ENCODE assay signal across 8 cellular contexts in the genomic region with DNA sequence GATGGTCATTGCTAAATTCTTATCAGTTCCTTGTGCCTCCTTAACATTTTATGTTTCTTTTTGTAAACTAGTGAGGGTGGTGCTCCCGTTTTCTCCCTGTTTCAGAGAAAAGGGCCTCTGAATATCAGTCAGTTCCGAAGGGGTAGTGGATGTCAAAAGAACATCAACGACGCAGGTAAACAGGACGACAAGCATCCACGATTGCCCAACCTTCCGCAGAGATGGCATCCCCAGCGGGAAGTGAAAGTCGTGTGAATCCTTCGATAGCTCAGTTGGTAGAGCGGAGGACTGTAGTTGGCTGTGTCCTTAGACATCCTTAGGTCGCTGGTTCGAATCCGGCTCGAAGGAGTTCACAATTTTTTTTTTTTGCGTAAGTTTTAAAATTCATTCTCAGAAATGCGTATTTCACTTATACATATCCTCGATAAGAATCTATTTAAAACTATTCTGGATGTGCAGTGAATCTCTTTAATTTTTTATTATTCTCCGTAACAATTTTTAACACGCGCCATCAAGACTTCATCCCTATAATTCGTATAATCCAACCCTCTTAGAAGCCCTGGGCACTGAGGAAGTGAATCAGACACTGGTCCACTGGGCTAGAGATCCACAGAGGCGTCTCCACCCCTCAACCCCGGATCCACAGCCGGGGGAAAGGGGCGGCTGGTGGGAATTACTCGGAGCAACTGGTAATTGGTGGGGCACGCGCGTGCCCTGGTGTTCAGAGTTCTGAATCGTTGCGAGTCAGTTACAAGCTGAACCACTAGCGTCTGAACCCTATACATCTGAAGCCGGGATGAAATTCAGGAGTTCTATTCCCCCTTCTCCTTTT. TPM values are rescaled to one million over a fixed set of nuclear protein-coding genes. Genes with fewer than 3 reads are reported as not detected.
DNase-seq lines count a peak whose midpoint lies in the region; ATAC-seq, FAIRE-seq and TF ChIP-seq lines count a peak whose summit lies in the region.

No MANE protein-coding gene starts in this region.

- TF ChIP-seq CTCF in AG09309 (IDR thresholded peaks at IDR 0.05; ENCODE audit: control insufficient read depth, insufficient read depth, low read depth, low read length, missing control alignments) (peak; percentile 35), HepG2 (CRISPR knock-in tag; IDR thresholded peaks at IDR 0.05) (peak; percentile 5; the same call in 1 of the 2 replicates)

- peak overlapping the region; percentile 7 for H3K27ac ChIP-seq in HepG2 (ENCODE audit: extremely low read length, insufficient read depth, low read length)

- H3K27me3 Mint-ChIP-seq in activated CD4-positive, alpha-beta T cell treated with anti-CD3 and anti-CD28 coated beads, Interleukin-2, amount 10 ng/mL, durations not matched to agents 24 days and 14 days, result peaks cover 5% of the 10 kb centered on the region
- peaks cover 2% of the 10 kb centered on the region for H3K27me3 Mint-ChIP-seq in dendritic cell treated with granulocyte-macrophage colony-stimulating factor and Interleukin-4, amounts not matched to agents 40 ng/mL and 50 ng/mL, for 4 days

- no peaks in the 10 kb centered on the region for H3K9me3 Mint-ChIP-seq in activated CD4-positive, alpha-beta T cell treated with anti-CD3 and anti-CD28 coated beads, Interleukin-2, amount 10 ng/mL, durations not matched to agents 24 days and 14 days
- H3K9me3 Mint-ChIP-seq in dendritic cell treated with granulocyte-macrophage colony-stimulating factor and Interleukin-4, amounts not matched to agents 40 ng/mL and 50 ng/mL, for 4 days, result no peaks in the 10 kb centered on the region

- ATAC-seq in GM19035 (IDR thresholded peaks at IDR 0.05; ENCODE audit: unreplicated experiment) (peak; percentile 73), HG03469 (IDR thresholded peaks at IDR 0.05; ENCODE audit: unreplicated experiment) (peak; percentile 47), HepG2 (peak; percentile 35)

- TF ChIP-seq POLR2A in HepG2 (IDR thresholded peaks at IDR 0.05; ENCODE audit: insufficient read depth in 1 of 2, low read depth in 2 of 2, low read length in 2 of 2), result no peak

- no peaks in the 10 kb centered on the region; a peak in 1 of 5 replicates for H3K27me3 ChIP-seq in HepG2 (ENCODE audit: control insufficient read depth in 1 of 2, insufficient read depth in 2 of 2, low read length in 2 of 2)

- 0 out of 4 replicates have a peak, but pooled peaks of 1 of the 2 experiments have one; percentile 5 for TF ChIP-seq EP300 in HepG2 (IDR thresholded peaks at IDR 0.05; ENCODE audit: low read depth in 2 of 2, low read length in 2 of 2)
- TF ChIP-seq EP300 in HepG2 (CRISPR knock-in tag; IDR thresholded peaks at IDR 0.05; ENCODE audit: borderline replicate concordance), result peak; percentile 48; the same call in 1 of the 2 replicates

- no peaks in the 10 kb centered on the region for H4K20me1 ChIP-seq in HepG2 (ENCODE audit: insufficient read depth, low read length)

- peak overlapping the region; percentile 53 for H3K9ac ChIP-seq in HepG2 (ENCODE audit: insufficient read depth, low read depth, low read length)

- BruUV-seq in HepG2 (replicated peaks; lab: Mats Ljungman, UMichigan), result no TSS peak

- H2AFZ ChIP-seq in HepG2 (ENCODE audit: low read length), result peak overlapping the region; percentile 84

- in situ Hi-C loops in HepG2 (cut with HindIII; ENCODE audit: extremely low pct_ligation_motif_present, low pct_unique_long_range_greater_than_20kb), result no loop called here

- intact Hi-C loops in activated CD4-positive, alpha-beta T cell treated with anti-CD3 and anti-CD28 coated beads, Interleukin-2, amount 10 ng/mL, durations not matched to agents 24 days and 14 days (cut with micrococcal nuclease), result loop anchor here (1.0 to 2.0 kb wide), 6 partner anchors 15 to 239 kb away; a partner anchor contains a TSS
- intact Hi-C loops in dendritic cell treated with granulocyte-macrophage colony-stimulating factor and Interleukin-4, amounts not matched to agents 40 ng/mL and 50 ng/mL, for 4 days (cut with micrococcal nuclease), result loop anchor here (2.0 kb wide), 1 partner anchor 14 kb away; no protein-coding TSS in a partner anchor
- intact Hi-C loops in HepG2 (cut with micrococcal nuclease; ENCODE audit: unreplicated experiment), result loop anchor here (1.0 to 5.0 kb wide), 3 partner anchors 15 to 1103 kb away; no protein-coding TSS in a partner anchor

- no peaks in the 10 kb centered on the region for H3K36me3 ChIP-seq in HepG2 (replicated peaks in 1 of 2; ENCODE audit: control insufficient read depth in 1 of 2, insufficient read depth in 2 of 2, low read length in 2 of 2)

- H3K36me3 Mint-ChIP-seq in activated CD4-positive, alpha-beta T cell treated with anti-CD3 and anti-CD28 coated beads, Interleukin-2, amount 10 ng/mL, durations not matched to agents 24 days and 14 days (ENCODE audit: low read depth), result peaks cover 2% of the 10 kb centered on the region
- H3K36me3 Mint-ChIP-seq in dendritic cell treated with granulocyte-macrophage colony-stimulating factor and Interleukin-4, amounts not matched to agents 40 ng/mL and 50 ng/mL, for 4 days (ENCODE audit: low read depth), result peaks cover 5% of the 10 kb centered on the region

- H3K4me3 Mint-ChIP-seq in activated CD4-positive, alpha-beta T cell treated with anti-CD3 and anti-CD28 coated beads, Interleukin-2, amount 10 ng/mL, durations not matched to agents 24 days and 14 days, result peak overlapping the region; percentile 88
- H3K4me3 Mint-ChIP-seq in dendritic cell treated with granulocyte-macrophage colony-stimulating factor and Interleukin-4, amounts not matched to agents 40 ng/mL and 50 ng/mL, for 4 days, result peak overlapping the region; percentile 80

- 37% methylated on average over 34 of the region's 34 CpGs for WGBS in HepG2 (ENCODE audit: low lambda C conversion rate)

- H3K4me1 ChIP-seq in HepG2 (ENCODE audit: insufficient read depth, low read length), result peaks cover 61% of the 10 kb centered on the region

- TF ChIP-seq RAD21 in HepG2 (CRISPR knock-in tag; IDR thresholded peaks at IDR 0.05), result no peak

- H3K4me2 ChIP-seq in HepG2 (ENCODE audit: low read depth, low read length), result peak overlapping the region; percentile 48

- CTCF ChIA-PET in HepG2 (lab: Yijun Ruan, JAX; ENCODE audit: low intra/inter-chr PET ratio, low total read pairs), result no interaction called here

- DNase-seq in AG09309 (ENCODE audit: low read depth) (no peak), NCI-H526 treated with DMSO at 0.1 percent for 48 hours (lab: John Stamatoyannopoulos, UW) (peak; percentile 81), HepG2 (ENCODE audit: low spot score) (peak; percentile 95)
- DNase-seq in activated CD4-positive, alpha-beta T cell treated with anti-CD3 and anti-CD28 coated beads, Interleukin-2, amount 10 ng/mL, durations not matched to agents 24 days and 14 days, result peak; percentile 99
- DNase-seq in stimulated activated CD4-positive, alpha-beta T cell treated with anti-CD3 and anti-CD28 coated beads, Interleukin-4, amount 100 ng/mL, for 1 hour, result peak; percentile 98

- peaks cover 32% of the 10 kb centered on the region for H3K4me1 Mint-ChIP-seq in activated CD4-positive, alpha-beta T cell treated with anti-CD3 and anti-CD28 coated beads, Interleukin-2, amount 10 ng/mL, durations not matched to agents 24 days and 14 days
- H3K4me1 Mint-ChIP-seq in dendritic cell treated with granulocyte-macrophage colony-stimulating factor and Interleukin-4, amounts not matched to agents 40 ng/mL and 50 ng/mL, for 4 days (ENCODE audit: low read depth), result peaks cover 24% of the 10 kb centered on the region

- no peaks in the 10 kb centered on the region for H3K79me2 ChIP-seq in HepG2 (ENCODE audit: insufficient read depth, low read length)

- H3K9me3 ChIP-seq in HepG2 (ENCODE audit: low read length), result no peaks in the 10 kb centered on the region

- FAIRE-seq in HepG2 (lab: Jason Lieb, UNC), result peak; percentile 71

- H3K4me3 ChIP-seq in AG09309 (ENCODE audit: control insufficient read depth, low read depth, low read length), result peak overlapping the region; percentile 52
- H3K4me3 ChIP-seq in HepG2 (replicated peaks in 1 of 3; ENCODE audit: insufficient read depth in 1 of 3, low read depth in 2 of 3, low read length in 3 of 3), result peak overlapping the region; percentile 55 to 85 (median 78)

- POLR2A ChIA-PET in HepG2 (lab: Yijun Ruan, JAX), result interaction anchor here (1.1 kb wide), 1 partner anchor 12 kb away, joined by 3 read pairs; no protein-coding TSS in a partner anchor

- peak overlapping the region; percentile 88 for H3K27ac Mint-ChIP-seq in activated CD4-positive, alpha-beta T cell treated with anti-CD3 and anti-CD28 coated beads, Interleukin-2, amount 10 ng/mL, durations not matched to agents 24 days and 14 days
- H3K27ac Mint-ChIP-seq in dendritic cell treated with granulocyte-macrophage colony-stimulating factor and Interleukin-4, amounts not matched to agents 40 ng/mL and 50 ng/mL, for 4 days, result peak overlapping the region; percentile 76

RNA-seq across cellular contexts. Expression of a gene that starts 27.9 kb away (rescaled TPM):
- total RNA-seq in activated CD4-positive, alpha-beta T cell treated with anti-CD3 and anti-CD28 coated beads, Interleukin-2, amount 10 ng/mL, durations not matched to agents 24 days and 14 days, result 31.9 and 32.1 TPM in 2 replicates
- 38.4 and 50.8 TPM in 2 replicates for total RNA-seq in HepG2 (2016; rRNA removed; fragmentation: Illumina TruSeq; extraction: Trizol)
- 6.2 and 6.4 TPM in 2 replicates for total RNA-seq in HepG2 (2016; cell fraction: cytosol; rRNA removed; fragmentation: Illumina TruSeq; extraction: Trizol; ENCODE audit: low read depth)
- total RNA-seq in HepG2 (2016; cell fraction: insoluble cytoplasmic fraction; rRNA removed; fragmentation: Illumina TruSeq; extraction: Trizol), result 39.5 and 50.0 TPM in 2 replicates
- total RNA-seq in HepG2 (2016; cell fraction: membrane; rRNA removed; fragmentation: Illumina TruSeq; extraction: Trizol), result 18.4 and 20.2 TPM in 2 replicates
- 17.8 and 18.7 TPM in 2 replicates for total RNA-seq in HepG2 (2016; cell fraction: nucleus; rRNA removed; fragmentation: Illumina TruSeq; extraction: Trizol)
- polyA plus RNA-seq in HepG2 (2011; rRNA removed), result 37.4 and 38.4 TPM in 2 replicates
- polyA plus RNA-seq in HepG2 (2011; cell fraction: cytosol; rRNA removed), result 33.8 and 41.1 TPM in 2 replicates
- 18.1 and 19.0 TPM in 2 replicates for polyA plus RNA-seq in HepG2 (2011; cell fraction: nucleus; rRNA removed)
- 15.8 and 17.3 TPM in 2 replicates for polyA plus RNA-seq in HepG2 (2012)
- 5.3 and 6.1 TPM in 2 replicates for polyA plus RNA-seq in HepG2 (2016; cell fraction: cytosol; fragmentation: Illumina TruSeq; extraction: Trizol; ENCODE audit: low read depth)
- 49.1 and 55.1 TPM in 2 replicates for polyA plus RNA-seq in HepG2 (2016; cell fraction: insoluble cytoplasmic fraction; fragmentation: Illumina TruSeq; extraction: Trizol; ENCODE audit: low read depth)
- 14.0 and 15.3 TPM in 2 replicates for polyA plus RNA-seq in HepG2 (2016; cell fraction: membrane; fragmentation: Illumina TruSeq; extraction: Trizol; ENCODE audit: low read depth)
- polyA plus RNA-seq in HepG2 (2016; cell fraction: nucleus; fragmentation: Illumina TruSeq; extraction: Trizol; ENCODE audit: insufficient read depth, low read depth), result 23.9 and 25.0 TPM in 2 replicates
- polyA minus RNA-seq in HepG2 (2011; rRNA and poly(A)+ RNA removed; ENCODE audit: low replicate concordance), result 20.6 and 39.2 TPM in 2 replicates
- polyA minus RNA-seq in HepG2 (2011; cell fraction: cytosol; rRNA and poly(A)+ RNA removed), result 13.6 and 14.0 TPM in 2 replicates
- 31.2 and 33.4 TPM in 2 replicates for polyA minus RNA-seq in HepG2 (2011; cell fraction: nucleus; rRNA and poly(A)+ RNA removed)

RNA-seq across cellular contexts. Expression of a gene that starts 30.7 kb away (rescaled TPM):
- 81.6 and 83.4 TPM in 2 replicates for total RNA-seq in activated CD4-positive, alpha-beta T cell treated with anti-CD3 and anti-CD28 coated beads, Interleukin-2, amount 10 ng/mL, durations not matched to agents 24 days and 14 days
- 52.1 and 79.1 TPM in 2 replicates for total RNA-seq in HepG2 (2016; rRNA removed; fragmentation: Illumina TruSeq; extraction: Trizol)
- 14.1 and 14.2 TPM in 2 replicates for total RNA-seq in HepG2 (2016; cell fraction: cytosol; rRNA removed; fragmentation: Illumina TruSeq; extraction: Trizol; ENCODE audit: low read depth)
- 57.3 and 82.0 TPM in 2 replicates for total RNA-seq in HepG2 (2016; cell fraction: insoluble cytoplasmic fraction; rRNA removed; fragmentation: Illumina TruSeq; extraction: Trizol)
- total RNA-seq in HepG2 (2016; cell fraction: membrane; rRNA removed; fragmentation: Illumina TruSeq; extraction: Trizol), result 39.7 and 45.8 TPM in 2 replicates
- total RNA-seq in HepG2 (2016; cell fraction: nucleus; rRNA removed; fragmentation: Illumina TruSeq; extraction: Trizol), result 25.0 and 25.1 TPM in 2 replicates
- polyA plus RNA-seq in HepG2 (2011; rRNA removed), result 35.2 and 39.9 TPM in 2 replicates
- polyA plus RNA-seq in HepG2 (2011; cell fraction: cytosol; rRNA removed), result 30.0 and 36.6 TPM in 2 replicates
- 17.1 and 20.4 TPM in 2 replicates for polyA plus RNA-seq in HepG2 (2011; cell fraction: nucleus; rRNA removed)
- polyA plus RNA-seq in HepG2 (2012), result 43.4 and 46.6 TPM in 2 replicates
- 7.3 and 12.1 TPM in 2 replicates for polyA plus RNA-seq in HepG2 (2016; cell fraction: cytosol; fragmentation: Illumina TruSeq; extraction: Trizol; ENCODE audit: low read depth)
- polyA plus RNA-seq in HepG2 (2016; cell fraction: insoluble cytoplasmic fraction; fragmentation: Illumina TruSeq; extraction: Trizol; ENCODE audit: low read depth), result 70.8 and 81.5 TPM in 2 replicates
- 23.8 and 31.2 TPM in 2 replicates for polyA plus RNA-seq in HepG2 (2016; cell fraction: membrane; fragmentation: Illumina TruSeq; extraction: Trizol; ENCODE audit: low read depth)
- 36.5 and 38.4 TPM in 2 replicates for polyA plus RNA-seq in HepG2 (2016; cell fraction: nucleus; fragmentation: Illumina TruSeq; extraction: Trizol; ENCODE audit: insufficient read depth, low read depth)
- 13.7 and 15.1 TPM in 2 replicates for polyA minus RNA-seq in HepG2 (2011; rRNA and poly(A)+ RNA removed; ENCODE audit: low replicate concordance)
- 19.8 and 21.2 TPM in 2 replicates for polyA minus RNA-seq in HepG2 (2011; cell fraction: cytosol; rRNA and poly(A)+ RNA removed)
- 6.7 and 13.2 TPM in 2 replicates for polyA minus RNA-seq in HepG2 (2011; cell fraction: nucleus; rRNA and poly(A)+ RNA removed)
